Comparison of ENCODE assay signal across 1 cellular context in genomic region chr6:156660389-156660788, GRCh38.
TF ChIP-seq lines count a peak whose summit lies in the region.

No MANE protein-coding gene starts in this region.

TF ChIP-seq in GM12878, 131 proteins besides CTCF, POLR2A, EP300 and RAD21 (continued from another document):
- no peak for TF ChIP-seq RELB (IDR thresholded peaks at IDR 0.05; ENCODE audit: low read depth)
- TF ChIP-seq EED (IDR thresholded peaks at IDR 0.05; ENCODE audit: low read depth) = no peak
- TF ChIP-seq MYC (IDR thresholded peaks at IDR 0.05; ENCODE audit: insufficient read depth, insufficient read length, insufficient replicate concordance, low read length, severe bottlenecking) = no peak
- TF ChIP-seq NFIC (IDR thresholded peaks at IDR 0.05; ENCODE audit: low read depth, low read length) = peak; percentile 20; the same call in 1 of the 2 replicates
TF ChIP-seq in GM12878: peak in this region for 1.
